In genomic region chr1:151936203-151936602, GRCh38 we compare ENCODE assay signal across 21 cellular contexts. TPM values are rescaled to one million over a fixed set of nuclear protein-coding genes. Genes with fewer than 3 reads are reported as not detected.
DNase-seq lines count a peak whose midpoint lies in the region; ATAC-seq, FAIRE-seq and TF ChIP-seq lines count a peak whose summit lies in the region.
"Had no signal": no experiment of that assay in that cellular context is flagged by ENCODE, and none has a peak within 500 bp of the region (broad histone marks: within the 10 kb centered on the region; RNA-seq: fewer than 3 reads in every experiment).

No MANE protein-coding gene starts in this region.

- peak overlapping the region; percentile 77 for H3K27ac ChIP-seq in 22Rv1
- H3K27ac ChIP-seq in endodermal cell (ENCODE audit: low read depth, low read length): no peak overlapping the region
- H3K27ac ChIP-seq: BLaER1 treated with 17β-estradiol and CSF1 and Interleukin-3, amounts not matched to agents 10 nM and 100 nM; GM23248 had no signal

- H3K36me3 Mint-ChIP-seq in endodermal cell (ENCODE audit: low read depth) (no peaks in the 10 kb centered on the region), nephron (ENCODE audit: low read depth) (no peaks in the 10 kb centered on the region)
- H3K36me3 Mint-ChIP-seq in T-helper 2 cell treated with Interferon-gamma antibody and Interleukin-4, amounts not matched to agents 5 μg/mL and 100 μg/mL, for 36 hours (ENCODE audit: low read depth): no peaks in the 10 kb centered on the region
- H3K36me3 Mint-ChIP-seq: CD8-positive, alpha-beta memory T cell; IgD-negative memory B cell had no signal

- H3K9me3 Mint-ChIP-seq in endodermal cell: peaks cover 2% of the 10 kb centered on the region
- H3K9me3 Mint-ChIP-seq in nephron: no peaks in the 10 kb centered on the region
- no peaks in the 10 kb centered on the region for H3K9me3 Mint-ChIP-seq in T-helper 2 cell treated with Interferon-gamma antibody and Interleukin-4, amounts not matched to agents 5 μg/mL and 100 μg/mL, for 36 hours
- H3K9me3 Mint-ChIP-seq: CD8-positive, alpha-beta memory T cell; IgD-negative memory B cell had no signal

- TF ChIP-seq CTCF in 22Rv1 (IDR thresholded peaks at IDR 0.05) (no peak), LNCaP clone FGC (IDR thresholded peaks at IDR 0.05; ENCODE audit: control insufficient read depth, extremely low read depth, insufficient read depth) (no peak), endodermal cell (conservative IDR thresholded peaks at IDR 0.05) (no peak), nephron (IDR thresholded peaks at IDR 0.05; ENCODE audit: unreplicated experiment in 3 of 3) (no peak)

- DNase-seq in LNCaP clone FGC (ENCODE audit: low read depth) (peak; percentile 28), endodermal cell (no peak), RCC 7860 (ENCODE audit: low spot score) (no peak), HPDE6-E6E7 (ENCODE audit: extremely low spot score) (no peak)
- DNase-seq in T-helper 2 cell treated with Interferon-gamma antibody and Interleukin-4, amounts not matched to agents 5 μg/mL and 100 μg/mL, for 36 hours (ENCODE audit: low spot score): no peak
- DNase-seq: CD8-positive, alpha-beta memory T cell; GF-D8; GM23248; MV-4-11; NCI-H1417 treated with DMSO at 0.1 percent for 48 hours; NCI-H1930; NCI-H526 treated with DMSO at 0.1 percent for 48 hours; RPMI8226 had no signal

- H3K9me3 ChIP-seq in endodermal cell (ENCODE audit: control insufficient read depth, low read length): no peaks in the 10 kb centered on the region
- H3K9me3 ChIP-seq: BLaER1 treated with 17β-estradiol and CSF1 and Interleukin-3, amounts not matched to agents 10 nM and 100 nM had no signal

- H3K27ac Mint-ChIP-seq in endodermal cell: peak overlapping the region; percentile 9
- H3K27ac Mint-ChIP-seq in nephron: peak overlapping the region; percentile 42 to 75 (median 47)
- H3K27ac Mint-ChIP-seq in T-helper 2 cell treated with Interferon-gamma antibody and Interleukin-4, amounts not matched to agents 5 μg/mL and 100 μg/mL, for 36 hours: no peak overlapping the region
- H3K27ac Mint-ChIP-seq: CD8-positive, alpha-beta memory T cell; IgD-negative memory B cell had no signal

- H3K4me3 ChIP-seq in LNCaP clone FGC (ENCODE audit: low read depth, low read length) (no peak overlapping the region), endodermal cell (ENCODE audit: low read length) (peak overlapping the region; percentile 41)
- H3K4me3 ChIP-seq: BLaER1 treated with 17β-estradiol and CSF1 and Interleukin-3, amounts not matched to agents 10 nM and 100 nM; GM23248 had no signal

- H3K36me3 ChIP-seq in endodermal cell (ENCODE audit: control insufficient read depth, insufficient read depth, low read length): no peaks in the 10 kb centered on the region
- H3K36me3 ChIP-seq: BLaER1 treated with 17β-estradiol and CSF1 and Interleukin-3, amounts not matched to agents 10 nM and 100 nM had no signal

- peaks cover 14% of the 10 kb centered on the region for H3K4me1 ChIP-seq in endodermal cell (ENCODE audit: control insufficient read depth, insufficient read depth, low read length)

- peaks cover 32% of the 10 kb centered on the region for H3K4me1 Mint-ChIP-seq in endodermal cell
- H3K4me1 Mint-ChIP-seq in nephron: peaks cover 17% of the 10 kb centered on the region
- H3K4me1 Mint-ChIP-seq in T-helper 2 cell treated with Interferon-gamma antibody and Interleukin-4, amounts not matched to agents 5 μg/mL and 100 μg/mL, for 36 hours (ENCODE audit: low read depth): peaks cover 4% of the 10 kb centered on the region

- ATAC-seq in HG03139 (IDR thresholded peaks at IDR 0.05; ENCODE audit: unreplicated experiment): no peak

- H3K27me3 ChIP-seq in endodermal cell (ENCODE audit: control insufficient read depth, insufficient read depth, low read length, poor library complexity, severe bottlenecking): no peaks in the 10 kb centered on the region
- H3K27me3 ChIP-seq: BLaER1 treated with 17β-estradiol and CSF1 and Interleukin-3, amounts not matched to agents 10 nM and 100 nM had no signal

- FAIRE-seq in RCC 7860 (lab: Jason Lieb, UNC): no peak
- FAIRE-seq: A204.1, GM12891, GM18507 had no signal

- H3K27me3 Mint-ChIP-seq in endodermal cell (ENCODE audit: insufficient read depth) (peaks cover 2% of the 10 kb centered on the region), nephron (ENCODE audit: low read depth) (peaks cover 17% of the 10 kb centered on the region)
- H3K27me3 Mint-ChIP-seq in T-helper 2 cell treated with Interferon-gamma antibody and Interleukin-4, amounts not matched to agents 5 μg/mL and 100 μg/mL, for 36 hours (ENCODE audit: low read depth): peaks cover 16% of the 10 kb centered on the region

- 59% methylated on average over 1 of the region's 1 CpG; no CpG with 5 or more reads in 1 of the 2 experiments for WGBS in endodermal cell (ENCODE audit: insufficient coverage in 1 of 2, insufficient read length in 1 of 2), 2 experiments

- H3K4me3 Mint-ChIP-seq in endodermal cell (peak overlapping the region; percentile 3), nephron (peak overlapping the region in 2 of 3 experiments; percentile 1 to 2)
- H3K4me3 Mint-ChIP-seq in T-helper 2 cell treated with Interferon-gamma antibody and Interleukin-4, amounts not matched to agents 5 μg/mL and 100 μg/mL, for 36 hours: no peak overlapping the region
- H3K4me3 Mint-ChIP-seq: CD8-positive, alpha-beta memory T cell had no signal

- no peak overlapping the region for H3K9ac ChIP-seq in endodermal cell (ENCODE audit: extremely low read depth, low read length, poor library complexity, severe bottlenecking)
- H3K9ac ChIP-seq: GM23248 had no signal

RNA-seq across cellular contexts. Expression of gene THEM4, which starts 26.9 kb away (rescaled TPM):
- total RNA-seq in endodermal cell: 10 to 100 TPM; 12.2 to 14.3 TPM
- 11.3 TPM for polyA plus RNA-seq in endodermal cell (2013, experiment 1 of 2)
- polyA plus RNA-seq in endodermal cell (2013, experiment 2 of 2): 11.7 TPM

RNA-seq across cellular contexts. Expression of gene S100A10, which starts 57.5 kb away (rescaled TPM):
- total RNA-seq in endodermal cell: 100 to 1,000 TPM; 352 to 880 TPM
- 263 TPM for polyA plus RNA-seq in endodermal cell (2013, experiment 1 of 2)
- 320 TPM for polyA plus RNA-seq in endodermal cell (2013, experiment 2 of 2)
